In the genomic region with DNA sequence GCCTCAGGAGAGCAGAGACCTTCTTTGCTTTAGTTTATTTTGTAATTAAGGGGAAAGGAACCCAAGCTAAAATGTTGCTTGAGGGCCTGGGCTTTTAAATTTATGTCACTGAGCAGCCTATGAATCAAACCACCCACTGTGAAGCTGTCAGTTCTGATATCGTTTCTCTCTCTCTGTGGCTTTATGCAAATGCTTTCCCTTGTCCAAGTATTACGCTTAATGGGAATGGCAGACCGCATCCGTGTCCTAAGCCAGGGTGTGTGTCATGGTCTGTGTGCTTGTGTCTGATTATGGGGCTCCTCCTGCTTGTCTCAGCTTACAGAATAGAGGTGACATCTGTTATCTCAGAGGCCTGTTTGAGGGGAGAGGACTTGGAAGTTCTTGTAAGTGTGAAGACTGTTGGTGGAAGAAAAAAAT, we compare ENCODE assay signal across 13 cellular contexts.
A peak's percentile ranks its signal among the peaks of the same experiment; 100 is the strongest.
DNase-seq lines count a peak whose midpoint lies in the region; ATAC-seq and TF ChIP-seq lines count a peak whose summit lies in the region.
"Had no signal": no experiment of that assay in that cellular context is flagged by ENCODE, and none has a peak within 500 bp of the region (broad histone marks: within the 10 kb centered on the region; RNA-seq: fewer than 3 reads in every experiment).

No MANE protein-coding gene starts in this region.

- intact Hi-C loops in mucosa of descending colon (cut with DNase I, micrococcal nuclease), result no loop called here

- no peaks in the 10 kb centered on the region for H3K4me1 ChIP-seq in mucosa of descending colon (ENCODE audit: low read depth)
- no peaks in the 10 kb centered on the region for H3K4me1 ChIP-seq in BE2C

- H3K9me3 ChIP-seq in mucosa of descending colon (no peaks in the 10 kb centered on the region), BE2C (no peaks in the 10 kb centered on the region)

- in situ Hi-C loops in astrocyte of the spinal cord (cut with HindIII; ENCODE audit: low sequenced_read_pairs), result no loop called here

- ATAC-seq in mucosa of descending colon, result peak; percentile 27
- ATAC-seq: naive thymus-derived CD8-positive, alpha-beta T cell had no signal

- H3K4me3 ChIP-seq in astrocyte of the spinal cord (ENCODE audit: low read depth, low read length) (no peak overlapping the region), mucosa of descending colon (no peak overlapping the region), BE2C (ENCODE audit: low read depth, low read length) (no peak overlapping the region)

- H3K36me3 ChIP-seq in mucosa of descending colon (ENCODE audit: low read depth) (no peaks in the 10 kb centered on the region), BE2C (no peaks in the 10 kb centered on the region)

- H3K27me3 ChIP-seq in BE2C, result no peaks in the 10 kb centered on the region

- DNase-seq in Daoy (ENCODE audit: low read depth) (peak; percentile 66), NCI-H187 treated with DMSO at 0.1 percent for 48 hours (lab: John Stamatoyannopoulos, UW) (peak; percentile 72), astrocyte of the spinal cord (ENCODE audit: low read depth, low spot score) (peak; percentile 40), mucosa of descending colon (no peak), DMS114 treated with DMSO at 0.1 percent for 48 hours (lab: John Stamatoyannopoulos, UW; ENCODE audit: unreplicated experiment) (no peak), ureter (ENCODE audit: low spot score) (no peak), BE2C (no peak)
- no peak for DNase-seq in stimulated activated CD8-positive, alpha-beta memory T cell treated with anti-CD3 and anti-CD28 coated beads, Interleukin-4, amount 100 ng/mL, for 48 hours
- DNase-seq: activated CD4-positive, alpha-beta memory T cell treated with anti-CD3 and anti-CD28 coated beads, Interleukin-2, amount 10 ng/mL, durations not matched to agents 7 days and 5 days; activated naive CD4-positive, alpha-beta T cell treated with anti-CD3 and anti-CD28 coated beads, Interleukin-2, amount 50 U/mL, for 16 hours; COR-L47; naive thymus-derived CD8-positive, alpha-beta T cell; NCI-H1930 had no signal

- TF ChIP-seq CTCF in astrocyte of the spinal cord (IDR thresholded peaks at IDR 0.05; ENCODE audit: low read depth, low read length) (no peak), mucosa of descending colon (IDR thresholded peaks at IDR 0.05) (no peak), BE2C (IDR thresholded peaks at IDR 0.05; ENCODE audit: low read depth, low read length) (no peak)

Comparison
In these comparisons a context has a peak if more than half of its experiments do, and no peak if none do; other contexts are left out.
1. DNase-seq: peak in Daoy (single experiment), NCI-H187 treated with DMSO at 0.1 percent for 48 hours (single experiment) and astrocyte of the spinal cord (single experiment); none in mucosa of descending colon (0 of 3), DMS114 treated with DMSO at 0.1 percent for 48 hours (single experiment), ureter (single experiment), BE2C (single experiment) and stimulated activated CD8-positive, alpha-beta memory T cell treated with anti-CD3 and anti-CD28 coated beads, Interleukin-4, amount 100 ng/mL, for 48 hours (single experiment).